1 cellular context compared by ENCODE assay signal in the genomic region with DNA sequence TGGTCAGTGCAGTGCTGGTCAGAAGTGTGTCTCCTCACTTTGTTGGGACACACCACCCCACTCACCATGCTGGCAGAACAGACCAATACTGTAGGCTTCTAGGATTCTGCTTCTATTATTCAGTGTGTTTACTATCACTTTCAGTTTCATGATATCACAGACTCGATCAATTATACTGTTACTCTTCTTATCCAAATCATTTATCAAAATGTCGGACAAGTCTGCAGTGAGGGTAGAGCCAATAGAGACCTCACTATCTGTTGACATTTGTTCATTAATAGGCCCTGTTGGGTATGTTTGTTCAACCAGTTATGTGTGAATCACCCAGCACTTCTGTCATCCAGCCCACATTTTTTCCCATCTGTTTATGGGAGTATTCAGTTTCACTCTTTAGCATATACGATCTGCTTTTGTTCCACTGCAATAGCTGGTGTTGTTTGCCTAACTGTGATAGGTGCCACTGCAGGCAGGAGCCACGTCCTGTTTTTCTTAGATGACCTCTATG.
TF ChIP-seq lines count a peak whose summit lies in the region.

No MANE protein-coding gene starts in this region.

TF ChIP-seq in HepG2, 621 proteins besides CTCF, POLR2A, EP300 and RAD21 (continued from another document):
- TF ChIP-seq DMTF1 (CRISPR knock-in tag; IDR thresholded peaks at IDR 0.05) = no peak
- TF ChIP-seq PATZ1 (CRISPR knock-in tag; IDR thresholded peaks at IDR 0.05) = no peak
- 0 out of 2 replicates have a peak, but pooled peaks have one; percentile 17 for TF ChIP-seq SAP130 (CRISPR knock-in tag; IDR thresholded peaks at IDR 0.05; ENCODE audit: low read depth)
- TF ChIP-seq HHEX (CRISPR knock-in tag; IDR thresholded peaks at IDR 0.05) = peak; percentile 62; the same call in 1 of the 2 replicates
- TF ChIP-seq, protein P1, sequence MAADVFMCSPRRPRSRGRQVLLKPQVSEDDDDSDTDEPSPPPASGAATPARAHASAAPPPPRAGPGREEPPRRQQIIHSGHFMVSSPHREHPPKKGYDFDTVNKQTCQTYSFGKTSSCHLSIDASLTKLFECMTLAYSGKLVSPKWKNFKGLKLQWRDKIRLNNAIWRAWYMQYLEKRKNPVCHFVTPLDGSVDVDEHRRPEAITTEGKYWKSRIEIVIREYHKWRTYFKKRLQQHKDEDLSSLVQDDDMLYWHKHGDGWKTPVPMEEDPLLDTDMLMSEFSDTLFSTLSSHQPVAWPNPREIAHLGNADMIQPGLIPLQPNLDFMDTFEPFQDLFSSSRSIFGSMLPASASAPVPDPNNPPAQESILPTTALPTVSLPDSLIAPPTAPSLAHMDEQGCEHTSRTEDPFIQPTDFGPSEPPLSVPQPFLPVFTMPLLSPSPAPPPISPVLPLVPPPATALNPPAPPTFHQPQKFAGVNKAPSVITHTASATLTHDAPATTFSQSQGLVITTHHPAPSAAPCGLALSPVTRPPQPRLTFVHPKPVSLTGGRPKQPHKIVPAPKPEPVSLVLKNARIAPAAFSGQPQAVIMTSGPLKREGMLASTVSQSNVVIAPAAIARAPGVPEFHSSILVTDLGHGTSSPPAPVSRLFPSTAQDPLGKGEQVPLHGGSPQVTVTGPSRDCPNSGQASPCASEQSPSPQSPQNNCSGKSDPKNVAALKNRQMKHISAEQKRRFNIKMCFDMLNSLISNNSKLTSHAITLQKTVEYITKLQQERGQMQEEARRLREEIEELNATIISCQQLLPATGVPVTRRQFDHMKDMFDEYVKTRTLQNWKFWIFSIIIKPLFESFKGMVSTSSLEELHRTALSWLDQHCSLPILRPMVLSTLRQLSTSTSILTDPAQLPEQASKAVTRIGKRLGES (CRISPR knock-in tag; IDR thresholded peaks at IDR 0.05; ENCODE audit: borderline replicate concordance) = no peak
